In genomic region chr1:156592910-156593732, GRCh38 we compare ENCODE assay signal across 1 cellular context.
TF ChIP-seq lines count a peak whose summit lies in the region.

No MANE protein-coding gene starts in this region.

TF ChIP-seq in WTC11, 78 proteins besides CTCF, POLR2A, EP300 and RAD21 (continued from another document):
- no peak for TF ChIP-seq STAT6 (CRISPR knock-in tag; conservative IDR thresholded peaks at IDR 0.05; ENCODE audit: low read depth)
- TF ChIP-seq, protein P1, sequence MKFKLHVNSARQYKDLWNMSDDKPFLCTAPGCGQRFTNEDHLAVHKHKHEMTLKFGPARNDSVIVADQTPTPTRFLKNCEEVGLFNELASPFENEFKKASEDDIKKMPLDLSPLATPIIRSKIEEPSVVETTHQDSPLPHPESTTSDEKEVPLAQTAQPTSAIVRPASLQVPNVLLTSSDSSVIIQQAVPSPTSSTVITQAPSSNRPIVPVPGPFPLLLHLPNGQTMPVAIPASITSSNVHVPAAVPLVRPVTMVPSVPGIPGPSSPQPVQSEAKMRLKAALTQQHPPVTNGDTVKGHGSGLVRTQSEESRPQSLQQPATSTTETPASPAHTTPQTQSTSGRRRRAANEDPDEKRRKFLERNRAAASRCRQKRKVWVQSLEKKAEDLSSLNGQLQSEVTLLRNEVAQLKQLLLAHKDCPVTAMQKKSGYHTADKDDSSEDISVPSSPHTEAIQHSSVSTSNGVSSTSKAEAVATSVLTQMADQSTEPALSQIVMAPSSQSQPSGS (CRISPR knock-in tag; IDR thresholded peaks at IDR 0.05; ENCODE audit: borderline replicate concordance, low read depth), result no peak
- no peak for TF ChIP-seq MAX (CRISPR knock-in tag; IDR thresholded peaks at IDR 0.05)
- no peak for TF ChIP-seq CREM (CRISPR knock-in tag; IDR thresholded peaks at IDR 0.05)
- TF ChIP-seq ZNF671 (CRISPR knock-in tag; IDR thresholded peaks at IDR 0.05), result no peak
- TF ChIP-seq ERG (CRISPR knock-in tag; IDR thresholded peaks at IDR 0.05), result no peak
